In the genomic region with DNA sequence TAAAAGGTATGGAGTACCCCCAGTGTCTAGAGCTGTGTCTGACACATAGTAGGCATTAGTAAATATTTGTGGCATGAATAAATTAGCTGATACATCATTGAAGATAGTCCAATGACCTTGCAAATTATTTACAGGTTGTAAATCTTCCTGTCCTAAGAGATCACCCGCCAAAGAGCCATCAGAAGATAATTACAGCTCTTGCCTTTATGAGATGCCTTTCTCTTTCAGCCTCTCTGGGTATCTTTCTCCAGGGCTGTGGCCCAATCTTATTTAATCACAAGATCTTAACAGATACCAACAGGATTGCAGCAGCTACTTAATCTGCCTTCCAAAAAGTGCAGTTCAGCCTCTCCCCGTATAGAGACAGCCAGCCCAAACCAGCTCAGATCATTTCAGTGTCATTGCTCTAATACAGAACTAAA, we compare ENCODE assay signal across 13 cellular contexts. TPM values are rescaled to one million over a fixed set of nuclear protein-coding genes. Genes with fewer than 3 reads are reported as not detected.
DNase-seq lines count a peak whose midpoint lies in the region; TF ChIP-seq lines count a peak whose summit lies in the region.
"Had no signal": no experiment of that assay in that cellular context is flagged by ENCODE, and none has a peak within 500 bp of the region (broad histone marks: within the 10 kb centered on the region; RNA-seq: fewer than 3 reads in every experiment).

No MANE protein-coding gene starts in this region.

- H3K27ac ChIP-seq in esophagus squamous epithelium (peak overlapping the region; percentile 93 to 99 (median 98)), dorsolateral prefrontal cortex (peak overlapping the region in 26 of 59 donors; percentile 4 to 98 (median 41))

- intact Hi-C loops in CD14-positive monocyte (cut with micrococcal nuclease) = no loop called here
- intact Hi-C loops in esophagus squamous epithelium (cut with DNase I) = no loop called here
- intact Hi-C loops in dorsolateral prefrontal cortex (cut with DNase I) = no loop called here

- H3K4me3 ChIP-seq in esophagus squamous epithelium (no peak overlapping the region), dorsolateral prefrontal cortex (no peak overlapping the region)

- DNase-seq in CD14-positive monocyte (ENCODE audit: low spot score) = no peak
- peak; percentile 20 for DNase-seq in NCI-H524 treated with DMSO at 0.1 percent for 48 hours (lab: John Stamatoyannopoulos, UW)
- no peak for DNase-seq in esophagus squamous epithelium (lab: John Stamatoyannopoulos, UW)
- no peak for DNase-seq in progenitor cell of endocrine pancreas (ENCODE audit: low spot score, unreplicated experiment)
- DNase-seq in cerebellar nuclear complex (lab: John Stamatoyannopoulos, UW) = no peak
- no peak for DNase-seq in UCSD-AML1 (lab: John Stamatoyannopoulos, UW; ENCODE audit: unreplicated experiment)
- no peak for DNase-seq in activated CD8-positive, alpha-beta memory T cell treated with anti-CD3 and anti-CD28 coated beads, Interleukin-2, amount 50 U/mL, for 48 hours
- DNase-seq in dorsolateral prefrontal cortex = no peak
- DNase-seq: activated CD4-positive, CD25-positive, alpha-beta regulatory T cell treated with anti-CD3 and anti-CD28 coated beads, Interleukin-2, amount 50 U/mL, for 72 hours; activated naive CD8-positive, alpha-beta T cell treated with anti-CD3 and anti-CD28 coated beads, Interleukin-2, amount 50 U/mL, for 24 hours; COR-L47; retina; stimulated activated naive CD8-positive, alpha-beta T cell treated with anti-CD3 and anti-CD28 coated beads, Interleukin-15, Interleukin-2, amounts not matched to agents 100 U/mL and 50 U/mL, for 24 hours had no signal

- no peaks in the 10 kb centered on the region for H3K9me3 ChIP-seq in esophagus squamous epithelium

- peaks cover 0 to 11% (median 4%) of the 10 kb centered on the region in 3 donors for H3K36me3 ChIP-seq in esophagus squamous epithelium

- peaks cover 48 to 100% (median 89%) of the 10 kb centered on the region in 3 donors for H3K4me1 ChIP-seq in esophagus squamous epithelium

- no peak for TF ChIP-seq CTCF in CD14-positive monocyte (IDR thresholded peaks at IDR 0.05)
- no peak for TF ChIP-seq CTCF in esophagus squamous epithelium (IDR thresholded peaks at IDR 0.05)
- TF ChIP-seq CTCF in progenitor cell of endocrine pancreas (IDR thresholded peaks at IDR 0.05; ENCODE audit: unreplicated experiment) = no peak
- TF ChIP-seq CTCF in dorsolateral prefrontal cortex (IDR thresholded peaks at IDR 0.05 in 54 of 56, conservative IDR thresholded peaks at IDR 0.05 in 2 of 56; ENCODE audit: low read depth in 1 of 56, partially characterized antibody in 56 of 56) = no peak

- H3K9me3 Mint-ChIP-seq in CD14-positive monocyte = peaks cover 0 to 3% (median 0%) of the 10 kb centered on the region in 7 donors
- H3K9me3 Mint-ChIP-seq in progenitor cell of endocrine pancreas (ENCODE audit: low read depth) = no peaks in the 10 kb centered on the region
- H3K9me3 Mint-ChIP-seq: activated naive CD8-positive, alpha-beta T cell treated with anti-CD3 and anti-CD28 coated beads, Interleukin-2, amount 50 U/mL, for 24 hours had no signal

- peaks cover 69% of the 10 kb centered on the region for H3K4me1 Mint-ChIP-seq in CD14-positive monocyte
- peaks cover 72% of the 10 kb centered on the region for H3K4me1 Mint-ChIP-seq in progenitor cell of endocrine pancreas (ENCODE audit: low read depth)
- H3K4me1 Mint-ChIP-seq: activated naive CD8-positive, alpha-beta T cell treated with anti-CD3 and anti-CD28 coated beads, Interleukin-2, amount 50 U/mL, for 24 hours had no signal

- H3K36me3 Mint-ChIP-seq in CD14-positive monocyte (peaks cover 38 to 42% of the 10 kb centered on the region in 2 donors), progenitor cell of endocrine pancreas (ENCODE audit: insufficient read depth) (peaks cover 3% of the 10 kb centered on the region)

- H3K27ac Mint-ChIP-seq in CD14-positive monocyte (peak overlapping the region in 4 of 7 donors; percentile 7 to 94 (median 75)), progenitor cell of endocrine pancreas (peak overlapping the region; percentile 31)
- H3K27ac Mint-ChIP-seq: activated naive CD8-positive, alpha-beta T cell treated with anti-CD3 and anti-CD28 coated beads, Interleukin-2, amount 50 U/mL, for 24 hours had no signal

- WGBS in esophagus squamous epithelium, 2 donors = 53 to 62% methylated on average over 2 of the region's 2 CpGs

- H3K27me3 ChIP-seq in esophagus squamous epithelium (no peaks in the 10 kb centered on the region), dorsolateral prefrontal cortex (no peaks in the 10 kb centered on the region)

- TF ChIP-seq POLR2A in esophagus squamous epithelium (IDR thresholded peaks at IDR 0.05) = peak in 1 of 4 donors; percentile 19

- H3K4me3 Mint-ChIP-seq in CD14-positive monocyte (no peak overlapping the region), progenitor cell of endocrine pancreas (ENCODE audit: low read depth) (peak overlapping the region; percentile 8)
- H3K4me3 Mint-ChIP-seq: activated naive CD8-positive, alpha-beta T cell treated with anti-CD3 and anti-CD28 coated beads, Interleukin-2, amount 50 U/mL, for 24 hours had no signal

- H3K27me3 Mint-ChIP-seq in CD14-positive monocyte (ENCODE audit: low read depth in 3 of 3) = no peaks in the 10 kb centered on the region
- H3K27me3 Mint-ChIP-seq in progenitor cell of endocrine pancreas = no peaks in the 10 kb centered on the region
- H3K27me3 Mint-ChIP-seq: activated naive CD8-positive, alpha-beta T cell treated with anti-CD3 and anti-CD28 coated beads, Interleukin-2, amount 50 U/mL, for 24 hours had no signal

RNA-seq across cellular contexts. Expression of a gene that starts 41.5 kb away (rescaled TPM):
- polyA plus RNA-seq in CD14-positive monocyte = 10 to 100 TPM in 1 of 2 donors, 1 to 10 TPM in 1; 9.7 to 14.5 TPM
- 100 to 1,000 TPM in 2 of 4 donors, 10 to 100 TPM in 2; 61.1 to 123 (median 99.6) TPM for total RNA-seq in esophagus squamous epithelium
- 25.5 and 35.2 TPM in 2 replicates for total RNA-seq in progenitor cell of endocrine pancreas
- 10 to 100 TPM in 91 of 120 experiments, 1 to 10 TPM in 29; 4.6 to 30.0 (median 12.5) TPM for total RNA-seq in dorsolateral prefrontal cortex

RNA-seq across cellular contexts. Expression of a gene that starts 55.8 kb away (rescaled TPM):
- polyA plus RNA-seq in CD14-positive monocyte = under 1 TPM in 1 of 2 donors, not detected in 1; 0.26 TPM
- total RNA-seq in esophagus squamous epithelium (10 to 100 TPM in 2 of 4 donors, 1 to 10 TPM in 2; 6.7 to 23.7 (median 14.4) TPM), progenitor cell of endocrine pancreas (9.1 and 10.5 TPM in 2 replicates), dorsolateral prefrontal cortex (1 to 10 TPM in 1 of 120 experiments, under 1 TPM in 23, not detected in 96; 0.22 to 1.9 (median 0.40) TPM)
